16 cellular contexts compared by ENCODE assay signal in the genomic region with DNA sequence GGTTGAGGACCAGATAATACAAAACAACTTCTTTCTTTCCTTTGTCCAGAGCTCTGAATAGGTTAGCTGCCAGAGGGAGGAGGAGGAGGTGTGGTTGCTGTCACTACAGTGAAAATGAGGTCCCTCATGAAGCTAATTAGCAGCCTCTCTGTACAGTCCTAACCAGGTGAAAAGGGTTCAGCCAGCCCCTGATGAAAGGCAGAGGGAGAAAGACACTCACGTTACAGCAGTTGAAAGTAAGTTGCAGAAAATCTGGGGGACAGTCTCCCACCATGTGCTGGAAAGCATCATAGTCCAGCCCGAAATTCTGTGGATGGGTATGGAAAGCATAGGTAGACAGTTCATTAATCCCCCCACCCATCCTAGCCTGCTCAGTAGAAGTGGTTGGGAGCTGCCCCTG. TPM values are rescaled to one million over a fixed set of nuclear protein-coding genes. Genes with fewer than 3 reads are reported as not detected.
A peak's percentile ranks its signal among the peaks of the same experiment; 100 is the strongest.
DNase-seq lines count a peak whose midpoint lies in the region; ATAC-seq lines count a peak whose summit lies in the region.
"Had no signal": no experiment of that assay in that cellular context is flagged by ENCODE, and none has a peak within 500 bp of the region (broad histone marks: within the 10 kb centered on the region; RNA-seq: fewer than 3 reads in every experiment).

No MANE protein-coding gene starts in this region.

- peak overlapping the region; percentile 41 for H3K27ac Mint-ChIP-seq in activated naive CD8-positive, alpha-beta T cell
- H3K27ac Mint-ChIP-seq in activated naive CD8-positive, alpha-beta T cell treated with anti-CD3 and anti-CD28 coated beads, Interleukin-2, amount 50 U/mL, for 24 hours, result no peak overlapping the region
- peak overlapping the region; percentile 45 for H3K27ac Mint-ChIP-seq in activated naive CD8-positive, alpha-beta T cell treated with anti-CD3 and anti-CD28 coated beads for 36 hours
- H3K27ac Mint-ChIP-seq in stimulated activated memory B cell treated with anti-CD40 and anti-IgM and Interleukin-4, amounts not matched to agents 10 μg/mL and 1 μg/mL and 100 μg/mL, for 72 hours, result peak overlapping the region; percentile 32

- no peaks in the 10 kb centered on the region for H3K9me3 Mint-ChIP-seq in activated naive CD8-positive, alpha-beta T cell (ENCODE audit: low read depth)
- H3K9me3 Mint-ChIP-seq in activated naive CD8-positive, alpha-beta T cell treated with anti-CD3 and anti-CD28 coated beads, Interleukin-2, amount 50 U/mL, for 24 hours, result no peaks in the 10 kb centered on the region
- no peaks in the 10 kb centered on the region for H3K9me3 Mint-ChIP-seq in activated naive CD8-positive, alpha-beta T cell treated with anti-CD3 and anti-CD28 coated beads for 36 hours
- H3K9me3 Mint-ChIP-seq in stimulated activated memory B cell treated with anti-CD40 and anti-IgM and Interleukin-4, amounts not matched to agents 10 μg/mL and 1 μg/mL and 100 μg/mL, for 72 hours, result no peaks in the 10 kb centered on the region

- H3K27me3 ChIP-seq in H7 (ENCODE audit: control insufficient read depth, insufficient read depth, low read length), result no peaks in the 10 kb centered on the region
- H3K27me3 ChIP-seq: BLaER1 treated with 17β-estradiol and CSF1 and Interleukin-3, amounts not matched to agents 10 nM and 100 nM had no signal

- H3K36me3 Mint-ChIP-seq in activated naive CD8-positive, alpha-beta T cell, result peaks cover 5% of the 10 kb centered on the region
- H3K36me3 Mint-ChIP-seq in activated naive CD8-positive, alpha-beta T cell treated with anti-CD3 and anti-CD28 coated beads, Interleukin-2, amount 50 U/mL, for 24 hours (ENCODE audit: low read depth), result peaks cover 41% of the 10 kb centered on the region
- H3K36me3 Mint-ChIP-seq in activated naive CD8-positive, alpha-beta T cell treated with anti-CD3 and anti-CD28 coated beads for 36 hours, result peaks cover 32% of the 10 kb centered on the region
- peaks cover 27% of the 10 kb centered on the region for H3K36me3 Mint-ChIP-seq in stimulated activated memory B cell treated with anti-CD40 and anti-IgM and Interleukin-4, amounts not matched to agents 10 μg/mL and 1 μg/mL and 100 μg/mL, for 72 hours

- DNase-seq in activated naive CD8-positive, alpha-beta T cell treated with anti-CD3 and anti-CD28 coated beads, Interleukin-2, amount 50 U/mL, for 24 hours, result no peak
- DNase-seq in H7 (peak; percentile 5), NCI-H187 treated with DMSO at 0.1 percent for 48 hours (lab: John Stamatoyannopoulos, UW) (no peak), EL (no peak)
- DNase-seq in activated naive CD8-positive, alpha-beta T cell treated with anti-CD3 and anti-CD28 coated beads for 36 hours, result no peak
- no peak for DNase-seq in activated CD8-positive, alpha-beta memory T cell treated with anti-CD3 and anti-CD28 coated beads for 24 hours
- DNase-seq: NCI-H1092 treated with DMSO at 0.1 percent for 48 hours, NCI-H2107, NCI-H510A treated with DMSO at 0.1 percent for 48 hours, NCI-H774, RPMI8226 had no signal

- no peak overlapping the region for H3K4me3 ChIP-seq in H7 (ENCODE audit: insufficient read depth, low read depth, low read length)
- H3K4me3 ChIP-seq: BLaER1 treated with 17β-estradiol and CSF1 and Interleukin-3, amounts not matched to agents 10 nM and 100 nM; HAP-1 had no signal

- H3K4me1 Mint-ChIP-seq in activated naive CD8-positive, alpha-beta T cell (ENCODE audit: low read depth), result peaks cover 15% of the 10 kb centered on the region
- H3K4me1 Mint-ChIP-seq in activated naive CD8-positive, alpha-beta T cell treated with anti-CD3 and anti-CD28 coated beads, Interleukin-2, amount 50 U/mL, for 24 hours, result peaks cover 22% of the 10 kb centered on the region
- H3K4me1 Mint-ChIP-seq in activated naive CD8-positive, alpha-beta T cell treated with anti-CD3 and anti-CD28 coated beads for 36 hours, result peaks cover 38% of the 10 kb centered on the region
- H3K4me1 Mint-ChIP-seq in stimulated activated memory B cell treated with anti-CD40 and anti-IgM and Interleukin-4, amounts not matched to agents 10 μg/mL and 1 μg/mL and 100 μg/mL, for 72 hours, result peaks cover 16% of the 10 kb centered on the region

- no peak for ATAC-seq in activated naive CD8-positive, alpha-beta T cell treated with anti-CD3 and anti-CD28 coated beads, Interleukin-2, amount 50 U/mL, for 24 hours
- no peak for ATAC-seq in stimulated activated memory B cell treated with anti-CD40 and anti-IgM and Interleukin-4, amounts not matched to agents 10 μg/mL and 1 μg/mL and 100 μg/mL, for 72 hours

- no peaks in the 10 kb centered on the region for H3K27me3 Mint-ChIP-seq in activated naive CD8-positive, alpha-beta T cell
- H3K27me3 Mint-ChIP-seq in activated naive CD8-positive, alpha-beta T cell treated with anti-CD3 and anti-CD28 coated beads, Interleukin-2, amount 50 U/mL, for 24 hours, result no peaks in the 10 kb centered on the region
- no peaks in the 10 kb centered on the region for H3K27me3 Mint-ChIP-seq in activated naive CD8-positive, alpha-beta T cell treated with anti-CD3 and anti-CD28 coated beads for 36 hours
- H3K27me3 Mint-ChIP-seq in stimulated activated memory B cell treated with anti-CD40 and anti-IgM and Interleukin-4, amounts not matched to agents 10 μg/mL and 1 μg/mL and 100 μg/mL, for 72 hours, result no peaks in the 10 kb centered on the region

- no peak overlapping the region for H3K4me3 Mint-ChIP-seq in activated naive CD8-positive, alpha-beta T cell
- H3K4me3 Mint-ChIP-seq in activated naive CD8-positive, alpha-beta T cell treated with anti-CD3 and anti-CD28 coated beads, Interleukin-2, amount 50 U/mL, for 24 hours, result no peak overlapping the region
- no peak overlapping the region for H3K4me3 Mint-ChIP-seq in activated naive CD8-positive, alpha-beta T cell treated with anti-CD3 and anti-CD28 coated beads for 36 hours
- H3K4me3 Mint-ChIP-seq in stimulated activated memory B cell treated with anti-CD40 and anti-IgM and Interleukin-4, amounts not matched to agents 10 μg/mL and 1 μg/mL and 100 μg/mL, for 72 hours, result no peak overlapping the region

- H3K36me3 ChIP-seq in H7 (replicated peaks; ENCODE audit: control insufficient read depth, insufficient read depth, low read length), result peaks cover 29% of the 10 kb centered on the region

RNA-seq across cellular contexts. Expression of a gene that starts 6.2 kb away (rescaled TPM):
- total RNA-seq in H7 (2014; rRNA removed; shearing (Covaris generic)), result 124 and 126 TPM in 2 replicates
- 10 to 100 TPM; 54.4 to 57.9 TPM for total RNA-seq in activated naive CD8-positive, alpha-beta T cell treated with anti-CD3 and anti-CD28 coated beads for 36 hours

RNA-seq across cellular contexts. Expression of a gene that starts 6.5 kb away (rescaled TPM):
- total RNA-seq in H7 (2014; rRNA removed; shearing (Covaris generic)), result 17.0 and 20.2 TPM in 2 replicates
- total RNA-seq in activated naive CD8-positive, alpha-beta T cell treated with anti-CD3 and anti-CD28 coated beads for 36 hours, result 10 to 100 TPM; 54.8 to 54.9 TPM

RNA-seq across cellular contexts. Expression of a gene that starts 19.8 kb away (rescaled TPM):
- 87.5 and 134 TPM in 2 replicates for total RNA-seq in H7 (2014; rRNA removed; shearing (Covaris generic))
- 10 to 100 TPM; 51.8 to 53.0 TPM for total RNA-seq in activated naive CD8-positive, alpha-beta T cell treated with anti-CD3 and anti-CD28 coated beads for 36 hours
- total RNA-seq: HT1080 had no signal
